ENCODE assay signal across 10 cellular contexts in genomic region chr11:8533332-8533731, GRCh38.
A peak's percentile ranks its signal among the peaks of the same experiment; 100 is the strongest.
DNase-seq lines count a peak whose midpoint lies in the region; ATAC-seq and TF ChIP-seq lines count a peak whose summit lies in the region.
"Had no signal": no experiment of that assay in that cellular context is flagged by ENCODE, and none has a peak within 500 bp of the region (broad histone marks: within the 10 kb centered on the region; RNA-seq: fewer than 3 reads in every experiment).

No MANE protein-coding gene starts in this region.

- ATAC-seq in HG02852 (IDR thresholded peaks at IDR 0.05; ENCODE audit: unreplicated experiment) = peak; percentile 70
- peak; percentile 90 to 94 for ATAC-seq in stimulated activated naive B cell treated with anti-CD40 and anti-IgM and Interleukin-4, amounts not matched to agents 10 μg/mL and 1 μg/mL and 100 μg/mL, for 72 hours (replicated peaks)
- ATAC-seq: HCT116 had no signal

- CTCF ChIA-PET in MCF 10A (lab: Yijun Ruan, JAX) = interaction anchor here (0.7 kb wide), 1 partner anchor 410 kb away, joined by 3 read pairs; the partner anchor contains the start of gene ASCL3

- intact Hi-C loops in MCF 10A (cut with micrococcal nuclease) = no loop called here
- intact Hi-C loops in breast epithelium (cut with DNase I; ENCODE audit: low total_unique reads) = no loop called here

- no peaks in the 10 kb centered on the region for H3K27me3 ChIP-seq in breast epithelium

- H3K27ac Mint-ChIP-seq in MCF 10A (ENCODE audit: low read depth, unreplicated experiment) = no peak overlapping the region
- H3K27ac Mint-ChIP-seq in stimulated activated naive B cell treated with anti-CD40 and anti-IgM and Interleukin-4, amounts not matched to agents 10 μg/mL and 1 μg/mL and 100 μg/mL, for 72 hours = peak overlapping the region; percentile 56

- no peak overlapping the region for H3K27ac ChIP-seq in breast epithelium

- DNase-seq in MCF 10A (ENCODE audit: unreplicated experiment) (peak; percentile 48), breast epithelium (ENCODE audit: low spot score in 2 of 2) (no peak), NCI-H2171 (lab: John Stamatoyannopoulos, UW) (peak; percentile 29), NCI-H446 treated with DMSO at 0.1 percent for 48 hours (lab: John Stamatoyannopoulos, UW) (no peak), SW 1271 (lab: John Stamatoyannopoulos, UW) (no peak), NCI-H226 (no peak)
- DNase-seq in stimulated activated naive B cell treated with anti-CD40 and anti-IgM and Interleukin-4, amounts not matched to agents 10 μg/mL and 1 μg/mL and 100 μg/mL, for 72 hours = peak; percentile 42

- TF ChIP-seq CTCF in MCF 10A (IDR thresholded peaks at IDR 0.05; ENCODE audit: unreplicated experiment) = no peak
- TF ChIP-seq CTCF in breast epithelium (IDR thresholded peaks at IDR 0.05) = no peak

- peaks cover 40% of the 10 kb centered on the region for H3K27me3 Mint-ChIP-seq in MCF 10A (ENCODE audit: insufficient read depth, unreplicated experiment)
- H3K27me3 Mint-ChIP-seq in stimulated activated naive B cell treated with anti-CD40 and anti-IgM and Interleukin-4, amounts not matched to agents 10 μg/mL and 1 μg/mL and 100 μg/mL, for 72 hours = no peaks in the 10 kb centered on the region

- no peak for TF ChIP-seq POLR2A in breast epithelium (IDR thresholded peaks at IDR 0.05)

- BruUV-seq in MCF 10A (replicated peaks; lab: Mats Ljungman, UMichigan) = no TSS peak

- H3K4me3 Mint-ChIP-seq in MCF 10A (ENCODE audit: unreplicated experiment) = no peak overlapping the region
- H3K4me3 Mint-ChIP-seq in stimulated activated naive B cell treated with anti-CD40 and anti-IgM and Interleukin-4, amounts not matched to agents 10 μg/mL and 1 μg/mL and 100 μg/mL, for 72 hours = peak overlapping the region; percentile 39 to 41
- H3K4me3 Mint-ChIP-seq: neural crest cell had no signal

- no peaks in the 10 kb centered on the region for H3K9me3 Mint-ChIP-seq in MCF 10A (ENCODE audit: unreplicated experiment)
- no peaks in the 10 kb centered on the region for H3K9me3 Mint-ChIP-seq in stimulated activated naive B cell treated with anti-CD40 and anti-IgM and Interleukin-4, amounts not matched to agents 10 μg/mL and 1 μg/mL and 100 μg/mL, for 72 hours
- H3K9me3 Mint-ChIP-seq: neural crest cell had no signal

- no peaks in the 10 kb centered on the region for H3K9me3 ChIP-seq in breast epithelium

- H3K4me1 ChIP-seq in breast epithelium = no peaks in the 10 kb centered on the region

- no peak overlapping the region for H3K4me3 ChIP-seq in breast epithelium

- POLR2A ChIA-PET in MCF 10A (lab: Yijun Ruan, JAX) = no interaction called here

- H3K36me3 Mint-ChIP-seq in MCF 10A (ENCODE audit: insufficient read depth, unreplicated experiment) = no peaks in the 10 kb centered on the region
- no peaks in the 10 kb centered on the region for H3K36me3 Mint-ChIP-seq in stimulated activated naive B cell treated with anti-CD40 and anti-IgM and Interleukin-4, amounts not matched to agents 10 μg/mL and 1 μg/mL and 100 μg/mL, for 72 hours

- H3K4me1 Mint-ChIP-seq in MCF 10A (ENCODE audit: insufficient read depth, unreplicated experiment) = no peaks in the 10 kb centered on the region
- peaks cover 26 to 56% of the 10 kb centered on the region in 2 donors for H3K4me1 Mint-ChIP-seq in stimulated activated naive B cell treated with anti-CD40 and anti-IgM and Interleukin-4, amounts not matched to agents 10 μg/mL and 1 μg/mL and 100 μg/mL, for 72 hours

- no peaks in the 10 kb centered on the region for H3K36me3 ChIP-seq in breast epithelium

Comparison
In these comparisons a context has a peak if more than half of its experiments do, and no peak if none do; other contexts are left out.
1. DNase-seq: peak in MCF 10A (single experiment), NCI-H2171 (single experiment) and stimulated activated naive B cell treated with anti-CD40 and anti-IgM and Interleukin-4, amounts not matched to agents 10 μg/mL and 1 μg/mL and 100 μg/mL, for 72 hours (single experiment); none in breast epithelium (0 of 2), NCI-H446 treated with DMSO at 0.1 percent for 48 hours (single experiment), SW 1271 (0 of 2) and NCI-H226 (single experiment).